ENCODE assay signal across 18 cellular contexts in the genomic region with DNA sequence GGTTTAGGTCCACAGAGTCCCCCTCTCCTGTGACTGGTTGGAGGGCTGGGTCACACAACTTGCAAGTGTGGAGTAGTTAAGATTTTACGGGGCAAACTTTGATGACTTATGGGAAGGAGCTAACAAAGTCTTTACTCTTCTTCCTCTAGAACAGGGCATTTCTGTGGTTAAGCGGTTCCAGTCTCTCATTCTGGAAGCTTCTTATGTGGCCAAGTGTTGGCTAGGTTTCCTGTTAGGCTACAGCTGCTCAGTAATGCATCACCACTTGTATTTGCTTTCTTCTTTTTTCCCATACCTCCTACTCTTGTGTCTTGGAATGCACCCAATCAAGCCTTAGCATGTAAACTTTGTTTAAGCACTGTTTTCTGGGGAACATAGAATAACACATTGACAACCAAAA.
"Had no signal": no experiment of that assay in that cellular context is flagged by ENCODE, and none has a peak within 500 bp of the region (broad histone marks: within the 10 kb centered on the region; RNA-seq: fewer than 3 reads in every experiment).

No MANE protein-coding gene starts in this region.

- H3K9me3 ChIP-seq: body of pancreas, lower lobe of right lung, spleen had no signal

- H3K36me3 ChIP-seq: lower lobe of right lung, spleen had no signal

- H3K4me3 ChIP-seq: body of pancreas, lower lobe of right lung, spleen had no signal

- H3K27me3 ChIP-seq: body of pancreas, spleen had no signal

- H3K4me1 ChIP-seq: body of pancreas, lower lobe of right lung, spleen had no signal

- ATAC-seq: activated T-helper 17 cell treated with anti-CD3 and anti-CD28 coated beads, Interleukin-2, amount 50 U/mL, for 72 hours; body of pancreas; left cardiac atrium; lower lobe of right lung; stimulated activated naive B cell treated with anti-CD40 and anti-IgM and Interleukin-4, amounts not matched to agents 10 μg/mL and 1 μg/mL and 100 μg/mL, for 72 hours; T-helper 17 cell; WTC11 had no signal

- H3K27ac ChIP-seq: body of pancreas, lower lobe of right lung, spleen had no signal

- DNase-seq: activated CD4-positive, alpha-beta T cell treated with anti-CD3 and anti-CD28 coated beads for 48 hours; activated CD8-positive, alpha-beta memory T cell treated with anti-CD3 and anti-CD28 coated beads for 24 hours; activated naive CD4-positive, alpha-beta T cell treated with anti-CD3 and anti-CD28 coated beads for 36 hours; activated T-cell treated with anti-CD3 and anti-CD28 coated beads for 4 hours; body of pancreas; effector memory CD4-positive, alpha-beta T cell; left cardiac atrium; lower lobe of right lung; midbrain; naive B cell; retina; spleen; stimulated activated CD4-positive, alpha-beta T cell treated with anti-CD3 and anti-CD28 coated beads, Interleukin-1b, Interleukin-23, amount 100 ng/mL, for 48 hours; stimulated activated naive B cell treated with anti-CD40 and anti-IgM and Interleukin-4, amounts not matched to agents 10 μg/mL and 1 μg/mL and 100 μg/mL, for 72 hours; substantia nigra; T-helper 17 cell had no signal
